In the genomic region with DNA sequence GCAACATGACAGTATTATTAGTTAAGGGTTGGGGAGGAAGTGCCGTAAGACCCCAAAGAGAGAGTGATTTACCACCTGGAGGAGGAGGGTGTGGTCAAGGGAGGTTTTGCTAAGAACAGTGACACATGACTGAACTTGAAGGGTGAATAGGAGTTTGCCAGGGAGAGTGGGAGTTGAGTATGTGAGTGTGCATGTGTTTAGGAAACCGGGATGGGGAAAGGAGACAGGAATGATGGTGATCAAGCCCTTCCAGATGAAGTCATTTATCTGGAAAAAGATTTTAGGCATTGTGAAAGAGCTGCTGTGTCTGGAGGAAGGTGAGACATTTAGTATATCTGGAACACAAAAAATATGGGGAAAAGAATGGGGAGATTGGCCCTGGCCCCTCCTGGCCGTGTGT, we compare ENCODE assay signal across 20 cellular contexts. TPM values are rescaled to one million over a fixed set of nuclear protein-coding genes. Genes with fewer than 3 reads are reported as not detected.
"Had no signal": no experiment of that assay in that cellular context is flagged by ENCODE, and none has a peak within 500 bp of the region (broad histone marks: within the 10 kb centered on the region; RNA-seq: fewer than 3 reads in every experiment).

No MANE protein-coding gene starts in this region.

- H3K4me1 ChIP-seq: psoas muscle, tibial nerve had no signal

- DNase-seq: activated CD4-positive, alpha-beta T cell treated with anti-CD3 and anti-CD28 coated beads, Interleukin-2, amount 50 U/mL, for 1 hour; activated CD8-positive, alpha-beta memory T cell treated with anti-CD3 and anti-CD28 coated beads, Interleukin-2, amount 10 ng/mL, durations not matched to agents 7 days and 5 days; activated gamma-delta T cell; activated T-cell treated with anti-CD3 and anti-CD28 coated beads, Interleukin-2, amount 50 U/mL, for 4 hours; central memory CD4-positive, alpha-beta T cell; cortex of kidney; effector CD8-positive, alpha-beta T cell; hypothalamus; lower lobe of right lung; naive B cell; nucleus accumbens; psoas muscle; spleen; stimulated activated CD4-positive, alpha-beta T cell treated with anti-CD3 and anti-CD28 coated beads, Interleukin-2, amount 100 ng/mL, for 24 hours; stimulated activated naive B cell treated with anti-CD40 and anti-IgM and Interleukin-4, amounts not matched to agents 10 μg/mL and 1 μg/mL and 100 μg/mL, for 72 hours; T-helper 2 cell had no signal

- H3K9me3 Mint-ChIP-seq: naive B cell had no signal

- H3K9me3 ChIP-seq: lower lobe of right lung, psoas muscle, spleen, tibial nerve had no signal

- H3K36me3 Mint-ChIP-seq: activated CD8-positive, alpha-beta memory T cell treated with anti-CD3 and anti-CD28 coated beads, Interleukin-2, amount 10 ng/mL, durations not matched to agents 7 days and 5 days; naive B cell; stimulated activated naive B cell treated with anti-CD40 and anti-IgM and Interleukin-4, amounts not matched to agents 10 μg/mL and 1 μg/mL and 100 μg/mL, for 72 hours had no signal

- H3K27ac Mint-ChIP-seq: activated CD8-positive, alpha-beta memory T cell treated with anti-CD3 and anti-CD28 coated beads, Interleukin-2, amount 10 ng/mL, durations not matched to agents 7 days and 5 days; stimulated activated naive B cell treated with anti-CD40 and anti-IgM and Interleukin-4, amounts not matched to agents 10 μg/mL and 1 μg/mL and 100 μg/mL, for 72 hours had no signal

- ATAC-seq: activated CD8-positive, alpha-beta memory T cell treated with anti-CD3 and anti-CD28 coated beads, Interleukin-2, amount 10 ng/mL, durations not matched to agents 7 days and 5 days; activated T-cell treated with anti-CD3 and anti-CD28 coated beads, Interleukin-2, amount 50 U/mL, for 4 hours; lower lobe of right lung; sciatic nerve; stimulated activated naive B cell treated with anti-CD40 and anti-IgM and Interleukin-4, amounts not matched to agents 10 μg/mL and 1 μg/mL and 100 μg/mL, for 72 hours had no signal

- H3K4me3 ChIP-seq: lower lobe of right lung, psoas muscle, spleen, tibial nerve had no signal

- H3K27me3 Mint-ChIP-seq: stimulated activated naive B cell treated with anti-CD40 and anti-IgM and Interleukin-4, amounts not matched to agents 10 μg/mL and 1 μg/mL and 100 μg/mL, for 72 hours had no signal

- H3K27ac ChIP-seq: lower lobe of right lung, psoas muscle, spleen, tibial nerve had no signal

- H3K4me3 Mint-ChIP-seq: activated CD8-positive, alpha-beta memory T cell treated with anti-CD3 and anti-CD28 coated beads, Interleukin-2, amount 10 ng/mL, durations not matched to agents 7 days and 5 days; activated T-cell treated with anti-CD3 and anti-CD28 coated beads, Interleukin-2, amount 50 U/mL, for 4 hours; naive B cell; stimulated activated naive B cell treated with anti-CD40 and anti-IgM and Interleukin-4, amounts not matched to agents 10 μg/mL and 1 μg/mL and 100 μg/mL, for 72 hours had no signal

- H3K36me3 ChIP-seq: lower lobe of right lung, spleen, tibial nerve had no signal

RNA-seq across cellular contexts. Expression of gene IL10, which starts 28.1 kb away (rescaled TPM):
- total RNA-seq: activated CD8-positive, alpha-beta memory T cell treated with anti-CD3 and anti-CD28 coated beads, Interleukin-2, amount 10 ng/mL, durations not matched to agents 7 days and 5 days; fibroblast of lung had no signal

RNA-seq across cellular contexts. Expression of gene IL19, which starts 29.8 kb away (rescaled TPM):
- total RNA-seq: activated CD8-positive, alpha-beta memory T cell treated with anti-CD3 and anti-CD28 coated beads, Interleukin-2, amount 10 ng/mL, durations not matched to agents 7 days and 5 days; fibroblast of lung; lower lobe of right lung; psoas muscle; sciatic nerve; subcutaneous adipose tissue; tibial nerve had no signal
